ENCODE assay signal across 5 cellular contexts in genomic region chr4:183463903-183464619, GRCh38.
TF ChIP-seq lines count a peak whose summit lies in the region.

No MANE protein-coding gene starts in this region.

TF ChIP-seq in A549, 52 proteins besides CTCF, POLR2A, EP300 and RAD21:
- peak; percentile 78 for TF ChIP-seq MAFK (IDR thresholded peaks at IDR 0.05; ENCODE audit: partially characterized antibody)

TF ChIP-seq in IMR-90, 13 proteins besides CTCF, POLR2A, EP300 and RAD21:
- peak; percentile 63 for TF ChIP-seq MAFK (IDR thresholded peaks at IDR 0.05; ENCODE audit: low read depth, low read length)

TF ChIP-seq in WTC11, 78 proteins besides CTCF, POLR2A, EP300 and RAD21:
- TF ChIP-seq NFYB (CRISPR knock-in tag; conservative IDR thresholded peaks at IDR 0.05; ENCODE audit: low read depth): peak; percentile 23; the same call in 1 of the 2 replicates

TF ChIP-seq in K562, 482 proteins besides CTCF, POLR2A, EP300 and RAD21:
- TF ChIP-seq ASH1L (IDR thresholded peaks at IDR 0.05; ENCODE audit: borderline replicate concordance, low read depth, partially characterized antibody): peak; percentile 60
- peak; percentile 54 for TF ChIP-seq C11orf30 (IDR thresholded peaks at IDR 0.05; ENCODE audit: low read depth)
- peak; percentile 48; the same call in 1 of the 2 replicates for TF ChIP-seq MBD2 (IDR thresholded peaks at IDR 0.05; ENCODE audit: borderline replicate concordance, low read depth)
- TF ChIP-seq RBM25 (IDR thresholded peaks at IDR 0.05; ENCODE audit: low read depth, low read length, severe bottlenecking): peak; percentile 23
- 0 out of 2 replicates have a peak, but pooled peaks have one; percentile 5 for TF ChIP-seq MAFK (IDR thresholded peaks at IDR 0.05; ENCODE audit: low read length)
- peak; percentile 44 for TF ChIP-seq MAFG (tag; conservative IDR thresholded peaks at IDR 0.05)
- peak; percentile 79 for TF ChIP-seq ZNF316 (IDR thresholded peaks at IDR 0.05)
- peak; percentile 71 for TF ChIP-seq NFYB (IDR thresholded peaks at IDR 0.05; ENCODE audit: extremely low read depth, insufficient read length)

TF ChIP-seq in HepG2, 621 proteins besides CTCF, POLR2A, EP300 and RAD21:
- TF ChIP-seq MAFK (conservative IDR thresholded peaks at IDR 0.05 in 1 of 2, IDR thresholded peaks at IDR 0.05 in 1 of 2; ENCODE audit: low read length in 2 of 2) (peak in 1 of 2 experiments; percentile 70; a peak in 3 of 4 replicates), MAFF (IDR thresholded peaks at IDR 0.05; ENCODE audit: low read depth, low read length) (peak; percentile 74)
